In genomic region chr1:52055066-52055853, GRCh38 we compare ENCODE assay signal across 8 cellular contexts.
DNase-seq lines count a peak whose midpoint lies in the region; ATAC-seq and TF ChIP-seq lines count a peak whose summit lies in the region.

Gene TXNDC12 (minus strand): TSS chr1:52055191. CDS start chr1:52055096, 95 bp downstream.

- TF ChIP-seq CTCF in AG04449 (IDR thresholded peaks at IDR 0.05; ENCODE audit: insufficient read depth, low read length, missing control alignments), result no peak

- CTCF ChIA-PET in AG04449 (lab: Yijun Ruan, JAX), result interaction anchor here (1.1 kb wide), 1 partner anchor 22 kb away, joined by 3 read pairs; the partner anchor contains the start of gene KTI12

- peak; percentile 45 for ATAC-seq in GM18870 (IDR thresholded peaks at IDR 0.05; ENCODE audit: unreplicated experiment)
- ATAC-seq in HG03280 (IDR thresholded peaks at IDR 0.05; ENCODE audit: unreplicated experiment), result peak; percentile 39

- peak within 1 kb of the TSS; percentile 87 for H3K4me3 ChIP-seq in AG04449 (ENCODE audit: low read depth, low read length)

- peak; percentile 67 for DNase-seq in AG04449 (ENCODE audit: low read depth, low spot score)
- peak; percentile 84 for DNase-seq in NCI-H345 treated with DMSO at 0.1 percent for 48 hours (lab: John Stamatoyannopoulos, UW; ENCODE audit: unreplicated experiment)
- peak; percentile 30 for DNase-seq in activated CD4-positive, CD25-positive, alpha-beta regulatory T cell treated with anti-CD3 and anti-CD28 coated beads, Interleukin-2, amount 50 U/mL, for 16 hours (ENCODE audit: low read depth, low spot score)
- peak; percentile 69 for DNase-seq in central memory CD4-positive, alpha-beta T cell
- DNase-seq in iris pigment epithelial cell (ENCODE audit: low read depth), result peak; percentile 93
- peak; percentile 40 to 66 for DNase-seq in stimulated activated CD4-positive, alpha-beta T cell treated with anti-CD3 and anti-CD28 coated beads, Interleukin-12 subunit alpha, Interleukin-12 subunit beta, amount 100 ng/mL, for 24 hours (ENCODE audit: low read depth in 2 of 2)

- POLR2A ChIA-PET in AG04449 (lab: Yijun Ruan, JAX), result interaction anchor here (0.6 to 2.7 kb wide), 7 partner anchors 12 to 1183 kb away, joined by 3 to 7 read pairs (median 3); partner anchors contain the start of gene KTI12

Comparison
In these comparisons a context has a peak if more than half of its experiments do, and no peak if none do; other contexts are left out.
1. Peak in every context shown above with its lines: DNase-seq, ATAC-seq and H3K4me3 ChIP-seq.
2. DNase-seq: peak in every context shown above with its lines; median percentile 93 in iris pigment epithelial cell; 84 in NCI-H345 treated with DMSO at 0.1 percent for 48 hours; 69 in central memory CD4-positive, alpha-beta T cell; 67 in AG04449; 53 in stimulated activated CD4-positive, alpha-beta T cell treated with anti-CD3 and anti-CD28 coated beads, Interleukin-12 subunit alpha, Interleukin-12 subunit beta, amount 100 ng/mL, for 24 hours; 30 in activated CD4-positive, CD25-positive, alpha-beta regulatory T cell treated with anti-CD3 and anti-CD28 coated beads, Interleukin-2, amount 50 U/mL, for 16 hours.